Comparison of ENCODE assay signal across 26 cellular contexts in genomic region chr6:22333802-22334201, GRCh38. TPM values are rescaled to one million over a fixed set of nuclear protein-coding genes. Genes with fewer than 3 reads are reported as not detected.
"Had no signal": no experiment of that assay in that cellular context is flagged by ENCODE, and none has a peak within 500 bp of the region (broad histone marks: within the 10 kb centered on the region; RNA-seq: fewer than 3 reads in every experiment).

No MANE protein-coding gene starts in this region.

- FAIRE-seq: endometrium had no signal

- H3K4me3 ChIP-seq: breast epithelium, coronary artery, gastrocnemius medialis, left ventricle myocardium inferior had no signal

- H3K27me3 Mint-ChIP-seq: activated naive CD8-positive, alpha-beta T cell treated with anti-CD3 and anti-CD28 coated beads, Interleukin-2, amount 10 ng/mL, durations not matched to agents 7 days and 5 days had no signal

- H3K36me3 Mint-ChIP-seq: activated naive CD8-positive, alpha-beta T cell treated with anti-CD3 and anti-CD28 coated beads, Interleukin-2, amount 10 ng/mL, durations not matched to agents 7 days and 5 days had no signal

- H3K4me1 Mint-ChIP-seq: activated naive CD8-positive, alpha-beta T cell treated with anti-CD3 and anti-CD28 coated beads, Interleukin-2, amount 10 ng/mL, durations not matched to agents 7 days and 5 days had no signal

- ATAC-seq: gastrocnemius medialis had no signal

- H3K4me3 Mint-ChIP-seq: activated naive CD8-positive, alpha-beta T cell treated with anti-CD3 and anti-CD28 coated beads, Interleukin-2, amount 10 ng/mL, durations not matched to agents 7 days and 5 days; activated T-helper 1 cell treated with anti-CD3 and anti-CD28 coated beads, Interleukin-12 subunit alpha, Interleukin-12 subunit beta, Interleukin-2, Interleukin-4 antibody, amounts not matched to agents 30 ng/mL and 10 ng/mL and 1 ng/mL, durations not matched to agents 14 hours and 24 hours and 36 hours; nephron progenitor cell had no signal

- H3K27ac Mint-ChIP-seq: activated naive CD8-positive, alpha-beta T cell treated with anti-CD3 and anti-CD28 coated beads, Interleukin-2, amount 10 ng/mL, durations not matched to agents 7 days and 5 days; activated T-helper 1 cell treated with anti-CD3 and anti-CD28 coated beads, Interleukin-12 subunit alpha, Interleukin-12 subunit beta, Interleukin-2, Interleukin-4 antibody, amounts not matched to agents 30 ng/mL and 10 ng/mL and 1 ng/mL, durations not matched to agents 14 hours and 24 hours and 36 hours; nephron progenitor cell had no signal

- DNase-seq: activated CD4-positive, alpha-beta T cell treated with anti-CD3 and anti-CD28 coated beads, Interleukin-2, amount 50 U/mL, for 4 hours; activated naive CD4-positive, alpha-beta T cell; activated naive CD8-positive, alpha-beta T cell treated with anti-CD3 and anti-CD28 coated beads, Interleukin-2, amount 10 ng/mL, durations not matched to agents 7 days and 5 days; aorta; erythroblast; gastrocnemius medialis; head of caudate nucleus; kidney glomerular epithelial cell; left ventricle myocardium inferior; mammary epithelial cell; nephron progenitor cell; occipital lobe; posterior cingulate gyrus; retina; stimulated activated CD4-positive, alpha-beta T cell treated with anti-CD3 and anti-CD28 coated beads, Interleukin-12 subunit alpha, Interleukin-12 subunit beta, amount 100 ng/mL, for 4 hours; stimulated activated CD4-positive, alpha-beta T cell treated with anti-CD3 and anti-CD28 coated beads, Interleukin-1b, Interleukin-23, amount 100 ng/mL, for 48 hours; stimulated activated CD8-positive, alpha-beta memory T cell treated with anti-CD3 and anti-CD28 coated beads, Interleukin-4, amount 100 ng/mL, for 48 hours; stimulated activated naive CD4-positive, alpha-beta T cell; T-helper 2 cell had no signal

RNA-seq across cellular contexts. Expression of gene PRL, which starts 37.0 kb away (rescaled TPM):
- total RNA-seq: activated CD8-positive, alpha-beta memory T cell treated with anti-CD3 and anti-CD28 coated beads for 36 hours; activated naive CD8-positive, alpha-beta T cell treated with anti-CD3 and anti-CD28 coated beads, Interleukin-2, amount 10 ng/mL, durations not matched to agents 7 days and 5 days; activated T-helper 1 cell treated with anti-CD3 and anti-CD28 coated beads, Interleukin-12 subunit alpha, Interleukin-12 subunit beta, Interleukin-2, Interleukin-4 antibody, amounts not matched to agents 30 ng/mL and 10 ng/mL and 1 ng/mL, durations not matched to agents 14 hours and 24 hours and 36 hours; aorta; gastrocnemius medialis; left ventricle myocardium inferior; mammary epithelial cell; myocyte; occipital lobe; ureter had no signal
